In the genomic region with DNA sequence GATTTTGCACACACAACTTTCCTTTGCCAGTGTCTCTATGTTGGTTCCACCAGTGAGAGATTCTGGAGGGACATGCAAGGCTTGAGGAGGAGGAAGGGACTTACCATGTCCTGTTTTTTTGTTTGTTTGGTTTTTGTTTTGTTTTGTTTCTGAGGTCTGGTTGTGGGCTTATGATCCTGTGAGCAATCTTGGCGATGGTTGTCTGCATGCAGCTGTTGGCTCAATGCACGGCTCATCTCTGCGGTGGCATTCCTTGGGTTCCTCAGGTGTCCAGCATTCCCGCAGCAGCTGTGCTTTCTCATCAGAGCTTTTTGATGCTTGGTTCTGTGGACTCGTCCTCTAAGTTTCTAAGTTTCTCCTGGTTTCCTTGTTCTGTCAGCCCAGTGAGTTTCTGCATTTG, we compare ENCODE assay signal across 16 cellular contexts. TPM values are rescaled to one million over a fixed set of nuclear protein-coding genes. Genes with fewer than 3 reads are reported as not detected.
DNase-seq lines count a peak whose midpoint lies in the region; ATAC-seq, FAIRE-seq and TF ChIP-seq lines count a peak whose summit lies in the region.
"Had no signal": no experiment of that assay in that cellular context is flagged by ENCODE, and none has a peak within 500 bp of the region (broad histone marks: within the 10 kb centered on the region; RNA-seq: fewer than 3 reads in every experiment).

No MANE protein-coding gene starts in this region.

- H3K27ac ChIP-seq in heart right ventricle = peak overlapping the region in 9 of 10 donors; percentile 17 to 98 (median 66)
- peak overlapping the region; percentile 99 for H3K27ac ChIP-seq in astrocyte (ENCODE audit: low read depth, low read length)
- H3K27ac ChIP-seq in upper lobe of left lung = peak overlapping the region; percentile 42 to 88 (median 71)

- H3K4me3 ChIP-seq in heart right ventricle (peak overlapping the region in 7 of 10 donors; percentile 1 to 39 (median 32)), astrocyte (ENCODE audit: insufficient read depth, low read depth, low read length) (peak overlapping the region; percentile 6), upper lobe of left lung (peak overlapping the region in 2 of 4 donors; percentile 15 to 18)
- H3K4me3 ChIP-seq: GM23338, mucosa of descending colon had no signal

- intact Hi-C loops in heart right ventricle (cut with DNase I) (loop anchor here in 1 of 10 donors (10.0 kb wide), 1 partner anchor 113 kb away; the partner anchor contains the start of genes C11orf71 and RBM7), Right ventricle myocardium inferior (cut with DNase I) (no loop called here)

- H3K4me2 ChIP-seq in astrocyte (ENCODE audit: low read length) = peak overlapping the region; percentile 72
- H3K4me2 ChIP-seq: GM23338 had no signal

- H3K4me1 ChIP-seq in heart right ventricle (peaks cover 2 to 70% (median 40%) of the 10 kb centered on the region in 9 donors), astrocyte (ENCODE audit: insufficient read depth, low read length) (peaks cover 51% of the 10 kb centered on the region), upper lobe of left lung (peaks cover 34 to 51% (median 35%) of the 10 kb centered on the region in 4 donors)

- peak; percentile 68 for FAIRE-seq in astrocyte (lab: Jason Lieb, UNC)

- H3K9me3 Mint-ChIP-seq in astrocyte (ENCODE audit: unreplicated experiment) = no peaks in the 10 kb centered on the region
- H3K9me3 Mint-ChIP-seq: activated T-helper 2 cell treated with anti-CD3 and anti-CD28 coated beads, Interferon-gamma antibody, Interleukin-2, Interleukin-4, amounts not matched to agents 10 μg/mL and 5 μg/mL and 100 μg/mL, durations not matched to agents 14 hours and 24 hours and 36 hours; dendritic cell treated with granulocyte-macrophage colony-stimulating factor and Interleukin-4, amounts not matched to agents 40 ng/mL and 50 ng/mL, for 4 days; GM23338 had no signal

- no peak for TF ChIP-seq POLR2A in upper lobe of left lung (IDR thresholded peaks at IDR 0.05)

- no peak for ATAC-seq in heart right ventricle
- ATAC-seq in Right ventricle myocardium inferior = no peak
- peak; percentile 3 for ATAC-seq in left lobe of liver
- no peak for ATAC-seq in upper lobe of left lung (ENCODE audit: low FRiP score in 2 of 2)
- no peak for ATAC-seq in HG03039 (IDR thresholded peaks at IDR 0.05; ENCODE audit: unreplicated experiment)
- ATAC-seq: GM23338, mucosa of descending colon, Panc1 had no signal

- peaks cover 76% of the 10 kb centered on the region for H3K4me1 Mint-ChIP-seq in astrocyte (ENCODE audit: low read depth, unreplicated experiment)

- 47 to 57% methylated on average over 5 of the region's 5 CpGs for WGBS in heart right ventricle, 2 donors
- 48 to 64% methylated on average over 5 of the region's 5 CpGs for WGBS in upper lobe of left lung, 2 donors

- DNase-seq in heart right ventricle (no peak), Right ventricle myocardium inferior (ENCODE audit: missing footprints) (no peak), astrocyte (ENCODE audit: low read depth) (peak; percentile 95), left lobe of liver (ENCODE audit: low spot score) (no peak), upper lobe of left lung (no peak), MV-4-11 (lab: John Stamatoyannopoulos, UW) (no peak), GM19240 (ENCODE audit: insufficient read length, low spot score) (no peak)
- DNase-seq: AML-193, GF-D8, hypothalamus, mucosa of descending colon had no signal

- H3K36me3 Mint-ChIP-seq in astrocyte (ENCODE audit: low read depth, unreplicated experiment) = no peaks in the 10 kb centered on the region

- H3K27me3 ChIP-seq in heart right ventricle (no peaks in the 10 kb centered on the region), astrocyte (ENCODE audit: insufficient read depth, low read length) (no peaks in the 10 kb centered on the region), upper lobe of left lung (no peaks in the 10 kb centered on the region)

- H3K36me3 ChIP-seq in heart right ventricle (no peaks in the 10 kb centered on the region), astrocyte (ENCODE audit: insufficient read depth, low read length) (no peaks in the 10 kb centered on the region), upper lobe of left lung (no peaks in the 10 kb centered on the region)

- peak overlapping the region; percentile 73 for H3K4me3 Mint-ChIP-seq in astrocyte (ENCODE audit: unreplicated experiment)
- H3K4me3 Mint-ChIP-seq: dendritic cell treated with granulocyte-macrophage colony-stimulating factor and Interleukin-4, amounts not matched to agents 40 ng/mL and 50 ng/mL, for 4 days; GM23338 had no signal

- H3K9me3 ChIP-seq in heart right ventricle (no peaks in the 10 kb centered on the region), astrocyte (ENCODE audit: insufficient read depth, low read depth, low read length) (no peaks in the 10 kb centered on the region), upper lobe of left lung (no peaks in the 10 kb centered on the region)
- H3K9me3 ChIP-seq: mucosa of descending colon had no signal

- TF ChIP-seq CTCF in heart right ventricle (IDR thresholded peaks at IDR 0.05) (no peak), astrocyte (IDR thresholded peaks at IDR 0.05; ENCODE audit: insufficient read depth, low read depth, low read length) (no peak), upper lobe of left lung (IDR thresholded peaks at IDR 0.05) (no peak)

- peak overlapping the region; percentile 100 for H3K27ac Mint-ChIP-seq in astrocyte (ENCODE audit: unreplicated experiment)
- H3K27ac Mint-ChIP-seq: activated T-helper 2 cell treated with anti-CD3 and anti-CD28 coated beads, Interferon-gamma antibody, Interleukin-2, Interleukin-4, amounts not matched to agents 10 μg/mL and 5 μg/mL and 100 μg/mL, durations not matched to agents 14 hours and 24 hours and 36 hours; dendritic cell treated with granulocyte-macrophage colony-stimulating factor and Interleukin-4, amounts not matched to agents 40 ng/mL and 50 ng/mL, for 4 days; GM23338 had no signal

- no peak for TF ChIP-seq EP300 in upper lobe of left lung (IDR thresholded peaks at IDR 0.05)

- no peaks in the 10 kb centered on the region for H3K27me3 Mint-ChIP-seq in astrocyte (ENCODE audit: low read depth, unreplicated experiment)

- peak overlapping the region; percentile 77 for H3K9ac ChIP-seq in astrocyte (ENCODE audit: low read length)

- no peaks in the 10 kb centered on the region for H4K20me1 ChIP-seq in astrocyte (ENCODE audit: insufficient read depth, low read length)

- no peaks in the 10 kb centered on the region for H3K79me2 ChIP-seq in astrocyte (ENCODE audit: insufficient read depth, low read length)

- no peak overlapping the region for H2AFZ ChIP-seq in astrocyte (ENCODE audit: low read depth, low read length)
- H2AFZ ChIP-seq: GM23338 had no signal

RNA-seq across cellular contexts. Expression of gene NNMT, which starts 4.8 kb away (rescaled TPM):
- 100 to 1,000 TPM in 1 of 10 donors, 10 to 100 TPM in 8, 1 to 10 TPM in 1; 6.9 to 111 (median 19.8) TPM for total RNA-seq in heart right ventricle
- polyA plus RNA-seq in heart right ventricle = 100 to 1,000 TPM in 1 of 2 donors, 10 to 100 TPM in 1; 83.2 to 114 TPM
- 44.0 TPM for total RNA-seq in Right ventricle myocardium inferior
- total RNA-seq in astrocyte = 394 and 527 TPM in 2 replicates
- 588 TPM for total RNA-seq in left lobe of liver
- total RNA-seq in upper lobe of left lung = 100 to 1,000 TPM in 5 of 6 donors, 10 to 100 TPM in 1; 93.4 to 383 (median 208) TPM
- total RNA-seq: activated T-helper 2 cell treated with anti-CD3 and anti-CD28 coated beads, Interferon-gamma antibody, Interleukin-2, Interleukin-4, amounts not matched to agents 10 μg/mL and 5 μg/mL and 100 μg/mL, durations not matched to agents 14 hours and 24 hours and 36 hours; GM23338 had no signal
